10 cellular contexts compared by ENCODE assay signal in the genomic region with DNA sequence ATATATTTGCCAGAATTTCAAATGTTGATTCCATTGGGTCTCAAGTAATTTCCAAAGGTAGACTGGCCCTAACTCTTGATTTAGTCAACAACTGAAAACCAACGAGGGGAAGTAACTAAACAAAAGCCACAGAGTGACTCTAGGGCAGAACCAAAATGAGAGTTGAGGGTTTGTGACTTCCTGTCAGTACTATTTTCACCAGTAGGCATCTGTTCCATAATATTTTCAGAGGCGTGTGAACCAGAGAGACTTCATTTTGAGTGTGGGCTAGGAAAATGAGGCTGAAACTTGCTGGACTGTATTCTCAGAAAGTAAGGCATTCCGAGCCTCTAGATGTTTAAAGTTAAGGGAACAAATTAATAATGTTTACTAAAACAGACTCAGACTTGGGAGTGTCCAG.
DNase-seq lines count a peak whose midpoint lies in the region; ATAC-seq and TF ChIP-seq lines count a peak whose summit lies in the region.
"Had no signal": no experiment of that assay in that cellular context is flagged by ENCODE, and none has a peak within 500 bp of the region (broad histone marks: within the 10 kb centered on the region; RNA-seq: fewer than 3 reads in every experiment).

No MANE protein-coding gene starts in this region.

- H3K9me2 ChIP-seq in hepatocyte (replicated peaks; ENCODE audit: insufficient read depth), result no peaks in the 10 kb centered on the region

- H3K9me3 ChIP-seq in hepatocyte (ENCODE audit: low read depth), result no peaks in the 10 kb centered on the region
- H3K9me3 ChIP-seq: pancreas had no signal

- no peak overlapping the region for H3K27ac ChIP-seq in hepatocyte
- H3K27ac ChIP-seq: pancreas had no signal

- no peak overlapping the region for H3K4me2 ChIP-seq in hepatocyte

- WGBS in hepatocyte (ENCODE audit: low lambda C conversion rate, missing lambda C conversion rate), result 83% methylated on average over 3 of the region's 3 CpGs

- H3K36me3 ChIP-seq in hepatocyte (replicated peaks; ENCODE audit: insufficient read depth, low read depth), result no peaks in the 10 kb centered on the region
- H3K36me3 ChIP-seq: pancreas had no signal

- H3K79me2 ChIP-seq in hepatocyte, result no peaks in the 10 kb centered on the region

- H3K9me3 Mint-ChIP-seq in immature natural killer cell, result no peaks in the 10 kb centered on the region

- no peak overlapping the region for H2AFZ ChIP-seq in hepatocyte

- H3K4me1 ChIP-seq in hepatocyte (ENCODE audit: insufficient read depth), result no peaks in the 10 kb centered on the region
- H3K4me1 ChIP-seq: pancreas had no signal

- ATAC-seq in GM18909 (IDR thresholded peaks at IDR 0.05; ENCODE audit: poor library complexity, unreplicated experiment) (peak; percentile 99), GM21737 (IDR thresholded peaks at IDR 0.05; ENCODE audit: unreplicated experiment) (peak; percentile 98), HG03378 (IDR thresholded peaks at IDR 0.05; ENCODE audit: unreplicated experiment) (peak; percentile 97)
- ATAC-seq in activated CD4-positive, CD25-positive, alpha-beta regulatory T cell treated with anti-CD3 and anti-CD28 coated beads, Interleukin-2, amount 50 U/mL, for 24 hours, result no peak
- ATAC-seq: pancreas had no signal

- H4K20me1 ChIP-seq in hepatocyte (ENCODE audit: insufficient read depth, poor library complexity, severe bottlenecking), result no peaks in the 10 kb centered on the region

- H3K36me3 Mint-ChIP-seq in immature natural killer cell, result peaks cover 24 to 47% (median 34%) of the 10 kb centered on the region in 3 donors

- H3K4me3 Mint-ChIP-seq in immature natural killer cell, result no peak overlapping the region
- H3K4me3 Mint-ChIP-seq: activated naive CD8-positive, alpha-beta T cell had no signal

- H3K4me3 ChIP-seq in hepatocyte, result no peak overlapping the region
- H3K4me3 ChIP-seq: pancreas had no signal

- no peak for TF ChIP-seq CTCF in hepatocyte (IDR thresholded peaks at IDR 0.05; ENCODE audit: poor library complexity)

- peak overlapping the region in 4 of 6 donors; percentile 3 to 58 (median 26) for H3K27ac Mint-ChIP-seq in immature natural killer cell
- H3K27ac Mint-ChIP-seq: activated naive CD8-positive, alpha-beta T cell had no signal

- peaks cover 13 to 19% of the 10 kb centered on the region in 2 donors for H3K4me1 Mint-ChIP-seq in immature natural killer cell

- no peaks in the 10 kb centered on the region for H3K27me3 Mint-ChIP-seq in immature natural killer cell (ENCODE audit: low read depth in 3 of 3)
- H3K27me3 Mint-ChIP-seq: activated naive CD8-positive, alpha-beta T cell had no signal

- H3K27me3 ChIP-seq in hepatocyte, result no peaks in the 10 kb centered on the region
- H3K27me3 ChIP-seq: pancreas had no signal

- peak in 1 of 3 donors; percentile 1 for DNase-seq in immature natural killer cell
- DNase-seq in stimulated activated CD4-positive, alpha-beta T cell treated with anti-CD3 and anti-CD28 coated beads, Interleukin-4, amount 100 ng/mL, for 24 hours, result no peak
- DNase-seq in hepatocyte (ENCODE audit: low spot score), result no peak
- DNase-seq: NCI-H69, pancreas had no signal

Comparison
In these comparisons a context has a peak if more than half of its experiments do, and no peak if none do; other contexts are left out.
1. ATAC-seq: peak in GM18909 (single experiment), GM21737 (single experiment) and HG03378 (single experiment); none in activated CD4-positive, CD25-positive, alpha-beta regulatory T cell treated with anti-CD3 and anti-CD28 coated beads, Interleukin-2, amount 50 U/mL, for 24 hours (0 of 2).